Comparison of ENCODE assay signal across 28 cellular contexts in the genomic region with DNA sequence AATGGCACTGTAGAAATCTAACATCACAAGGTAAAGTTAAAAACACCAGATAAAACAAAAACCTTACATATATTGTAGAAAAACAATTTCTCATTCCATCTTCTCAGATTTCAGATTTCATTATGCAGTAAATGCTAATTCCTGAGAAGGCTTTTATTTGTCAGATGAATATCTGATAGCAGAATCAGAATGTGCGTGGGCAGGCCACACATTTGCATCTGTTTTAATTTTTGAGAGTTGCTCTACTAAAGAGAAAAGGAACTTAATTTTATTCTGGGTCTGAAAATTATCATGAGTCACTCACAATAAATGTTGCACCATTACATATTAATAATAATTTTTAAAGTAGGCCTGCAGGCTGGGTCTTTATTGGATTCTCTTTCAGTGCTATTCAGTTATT.
DNase-seq lines count a peak whose midpoint lies in the region; ATAC-seq, FAIRE-seq and TF ChIP-seq lines count a peak whose summit lies in the region.
"Had no signal": no experiment of that assay in that cellular context is flagged by ENCODE, and none has a peak within 500 bp of the region (broad histone marks: within the 10 kb centered on the region; RNA-seq: fewer than 3 reads in every experiment).

No MANE protein-coding gene starts in this region.

- no peak overlapping the region for H3K27ac ChIP-seq in A673 (ENCODE audit: low read depth, low read length, poor library complexity, severe bottlenecking)
- H3K27ac ChIP-seq: 22Rv1, A549, BLaER1 had no signal

- no peaks in the 10 kb centered on the region for H3K36me3 ChIP-seq in A673 (ENCODE audit: insufficient read depth, low read length, poor library complexity, severe bottlenecking)
- H3K36me3 ChIP-seq: BE2C, BLaER1 had no signal

- DNase-seq in A673 (ENCODE audit: low spot score) (peak; percentile 17), NCI-H526 (lab: John Stamatoyannopoulos, UW) (peak; percentile 39 to 58), putamen (ENCODE audit: low spot score) (peak; percentile 38), ACHN (no peak), left cardiac atrium (no peak), NCI-H1048 (lab: John Stamatoyannopoulos, UW) (no peak)
- DNase-seq: AML-193; BE2C; C1 segment of cervical spinal cord; CD4-positive, alpha-beta memory T cell; CD4-positive, CD25-positive, alpha-beta regulatory T cell; CD8-positive, alpha-beta memory T cell; COR-L47; DMS 273 treated with DMSO at 0.1 percent for 48 hours; DMS153; DMS53; DMS79; DND-41; EL; GDM1 had no signal

- ATAC-seq in left cardiac atrium: no peak
- ATAC-seq: A549, GM12878 had no signal

- H3K4me3 ChIP-seq in A673 (ENCODE audit: low read depth, low read length, poor library complexity, severe bottlenecking): no peak overlapping the region
- H3K4me3 ChIP-seq: A549, BLaER1, GM12878 had no signal

- TF ChIP-seq CTCF in A673 (conservative IDR thresholded peaks at IDR 0.05; ENCODE audit: low read depth, low read length): no peak

- H3K9me3 ChIP-seq in A673 (ENCODE audit: low read depth, low read length, poor library complexity, severe bottlenecking): no peaks in the 10 kb centered on the region
- H3K9me3 ChIP-seq: A549, BE2C, BLaER1 had no signal

- no TSS peak for BruUV-seq in A673 (replicated peaks; lab: Mats Ljungman, UMichigan)

- peaks cover 4% of the 10 kb centered on the region for H3K4me1 ChIP-seq in A673 (ENCODE audit: insufficient read depth, low read length, poor library complexity, severe bottlenecking)
- H3K4me1 ChIP-seq: A549, BE2C had no signal

- FAIRE-seq in endometrium (lab: Jason Lieb, UNC): peak; percentile 88
- FAIRE-seq: A549, GM12878, GM12892, GM18507, GM19239 had no signal

- in situ Hi-C loops in ACHN (cut with HindIII; ENCODE audit: low pct_ligation_motif_present, low pct_unique_long_range_greater_than_20kb, low sequenced_read_pairs): no loop called here

- POLR2A ChIA-PET in A673 (lab: Charles Lee; ENCODE audit: low non-redundant PET): no interaction called here

- intact Hi-C loops in A673 (cut with micrococcal nuclease; ENCODE audit: unreplicated experiment) (no loop called here), left cardiac atrium (cut with DNase I) (no loop called here)

- CTCF ChIA-PET in A673 (lab: Charles Lee): no interaction called here

- H3K27me3 ChIP-seq in A673 (replicated peaks; ENCODE audit: insufficient read depth, low read depth, low read length, poor library complexity): no peaks in the 10 kb centered on the region
- H3K27me3 ChIP-seq: BE2C, BLaER1 had no signal

Comparison
In these comparisons a context has a peak if more than half of its experiments do, and no peak if none do; other contexts are left out.
1. DNase-seq: peak in A673 (single experiment), NCI-H526 (2 of 2) and putamen (single experiment); none in ACHN (single experiment), left cardiac atrium (single experiment) and NCI-H1048 (single experiment).